1 cellular context compared by ENCODE assay signal in the genomic region with DNA sequence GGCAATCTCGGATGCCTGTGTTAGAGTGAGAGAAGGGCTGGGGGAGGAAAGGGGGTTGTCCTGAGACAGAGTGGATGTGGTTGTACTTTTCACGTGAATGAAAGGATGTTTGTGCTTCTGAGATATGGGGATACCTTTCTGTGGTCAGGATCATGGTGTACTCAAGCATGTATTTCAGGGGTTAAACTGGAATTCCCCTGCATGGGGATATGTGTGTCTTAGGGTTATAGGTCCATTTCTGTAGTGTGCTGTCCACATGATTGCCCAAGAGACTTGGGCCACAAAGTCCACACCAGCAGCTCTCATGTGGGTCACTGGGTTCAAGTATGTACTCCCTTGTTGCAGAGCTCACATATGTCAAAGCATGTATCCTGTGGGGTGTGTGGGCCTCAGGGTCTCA.
TF ChIP-seq lines count a peak whose summit lies in the region.

No MANE protein-coding gene starts in this region.

TF ChIP-seq in K562, 482 proteins besides CTCF, POLR2A, EP300 and RAD21:
- TF ChIP-seq, protein P1, sequence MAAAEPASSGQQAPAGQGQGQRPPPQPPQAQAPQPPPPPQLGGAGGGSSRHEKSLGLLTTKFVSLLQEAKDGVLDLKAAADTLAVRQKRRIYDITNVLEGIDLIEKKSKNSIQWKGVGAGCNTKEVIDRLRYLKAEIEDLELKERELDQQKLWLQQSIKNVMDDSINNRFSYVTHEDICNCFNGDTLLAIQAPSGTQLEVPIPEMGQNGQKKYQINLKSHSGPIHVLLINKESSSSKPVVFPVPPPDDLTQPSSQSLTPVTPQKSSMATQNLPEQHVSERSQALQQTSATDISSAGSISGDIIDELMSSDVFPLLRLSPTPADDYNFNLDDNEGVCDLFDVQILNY (CRISPR knock-in tag; IDR thresholded peaks at IDR 0.05), result 0 out of 2 replicates have a peak, but pooled peaks have one; percentile 45
- TF ChIP-seq RBBP5 (IDR thresholded peaks at IDR 0.05; ENCODE audit: borderline replicate concordance, insufficient read depth, low read length, poor library complexity, severe bottlenecking) (peak; percentile 28), ZNF280A (IDR thresholded peaks at IDR 0.05; ENCODE audit: low read depth, partially characterized antibody) (peak; percentile 7), ZNF695 (CRISPR knock-in tag; IDR thresholded peaks at IDR 0.05) (no peak)
